In genomic region chr1:53361541-53361961, GRCh38 we compare ENCODE assay signal across 25 cellular contexts. TPM values are rescaled to one million over a fixed set of nuclear protein-coding genes. Genes with fewer than 3 reads are reported as not detected.
DNase-seq lines count a peak whose midpoint lies in the region; ATAC-seq and TF ChIP-seq lines count a peak whose summit lies in the region.
"Had no signal": no experiment of that assay in that cellular context is flagged by ENCODE, and none has a peak within 500 bp of the region (broad histone marks: within the 10 kb centered on the region; RNA-seq: fewer than 3 reads in every experiment).

No MANE protein-coding gene starts in this region.

- H3K27ac ChIP-seq in upper lobe of right lung, result no peak overlapping the region
- H3K27ac ChIP-seq: neutrophil had no signal

- H3K9me3 Mint-ChIP-seq in activated naive CD4-positive, alpha-beta T cell treated with anti-CD3 and anti-CD28 coated beads, Interleukin-2, amount 10 ng/mL, durations not matched to agents 7 days and 5 days, result peaks cover 8% of the 10 kb centered on the region
- peaks cover 6% of the 10 kb centered on the region for H3K9me3 Mint-ChIP-seq in activated naive CD4-positive, alpha-beta T cell treated with anti-CD3 and anti-CD28 coated beads for 36 hours
- peaks cover 17% of the 10 kb centered on the region for H3K9me3 Mint-ChIP-seq in chondrocyte (ENCODE audit: low read depth)
- H3K9me3 Mint-ChIP-seq in mesothelial cell of epicardium, result peaks cover 11% of the 10 kb centered on the region

- no peak for TF ChIP-seq CTCF in chondrocyte (IDR thresholded peaks at IDR 0.05)
- TF ChIP-seq CTCF in mesothelial cell of epicardium (IDR thresholded peaks at IDR 0.05; ENCODE audit: unreplicated experiment), result no peak
- no peak for TF ChIP-seq CTCF in upper lobe of right lung (IDR thresholded peaks at IDR 0.05)

- H3K4me1 Mint-ChIP-seq in activated naive CD4-positive, alpha-beta T cell treated with anti-CD3 and anti-CD28 coated beads, Interleukin-2, amount 10 ng/mL, durations not matched to agents 7 days and 5 days, result peaks cover 6% of the 10 kb centered on the region
- peaks cover 3% of the 10 kb centered on the region for H3K4me1 Mint-ChIP-seq in activated naive CD4-positive, alpha-beta T cell treated with anti-CD3 and anti-CD28 coated beads for 36 hours (ENCODE audit: low read depth)
- no peaks in the 10 kb centered on the region for H3K4me1 Mint-ChIP-seq in chondrocyte (ENCODE audit: low read depth)
- peaks cover 4% of the 10 kb centered on the region for H3K4me1 Mint-ChIP-seq in mesothelial cell of epicardium

- no peak overlapping the region for H3K4me3 Mint-ChIP-seq in activated naive CD4-positive, alpha-beta T cell treated with anti-CD3 and anti-CD28 coated beads, Interleukin-2, amount 10 ng/mL, durations not matched to agents 7 days and 5 days
- H3K4me3 Mint-ChIP-seq in activated naive CD4-positive, alpha-beta T cell treated with anti-CD3 and anti-CD28 coated beads for 36 hours, result no peak overlapping the region
- no peak overlapping the region for H3K4me3 Mint-ChIP-seq in chondrocyte (ENCODE audit: unreplicated experiment)
- H3K4me3 Mint-ChIP-seq in mesothelial cell of epicardium, result no peak overlapping the region
- H3K4me3 Mint-ChIP-seq: activated CD4-positive, alpha-beta T cell treated with anti-CD3 and anti-CD28 coated beads for 36 hours; stimulated activated naive CD8-positive, alpha-beta T cell treated with anti-CD3 and anti-CD28 coated beads, Interleukin-15, Interleukin-2, amounts not matched to agents 100 ng/mL and 50 ng/mL, for 24 hours; T-cell had no signal

- CTCF ChIA-PET in activated naive CD4-positive, alpha-beta T cell treated with anti-CD3 and anti-CD28 coated beads, Interleukin-2, amount 10 ng/mL, durations not matched to agents 7 days and 5 days (lab: Charles Lee), result interaction anchor here (1.1 kb wide), 1 partner anchor 14 kb away, joined by 3 read pairs; no protein-coding TSS in a partner anchor
- CTCF ChIA-PET in activated naive CD4-positive, alpha-beta T cell treated with anti-CD3 and anti-CD28 coated beads for 36 hours (lab: Charles Lee), result no interaction called here

- peaks cover 34% of the 10 kb centered on the region for H3K27me3 Mint-ChIP-seq in activated naive CD4-positive, alpha-beta T cell treated with anti-CD3 and anti-CD28 coated beads, Interleukin-2, amount 10 ng/mL, durations not matched to agents 7 days and 5 days
- no peaks in the 10 kb centered on the region for H3K27me3 Mint-ChIP-seq in activated naive CD4-positive, alpha-beta T cell treated with anti-CD3 and anti-CD28 coated beads for 36 hours (ENCODE audit: low read depth)
- peaks cover 10% of the 10 kb centered on the region for H3K27me3 Mint-ChIP-seq in chondrocyte (ENCODE audit: low read depth)
- no peaks in the 10 kb centered on the region for H3K27me3 Mint-ChIP-seq in mesothelial cell of epicardium (ENCODE audit: low read depth)
- H3K27me3 Mint-ChIP-seq: activated CD4-positive, alpha-beta T cell treated with anti-CD3 and anti-CD28 coated beads for 36 hours had no signal

- intact Hi-C loops in activated naive CD4-positive, alpha-beta T cell treated with anti-CD3 and anti-CD28 coated beads for 36 hours (cut with micrococcal nuclease), result no loop called here
- intact Hi-C loops in upper lobe of right lung (cut with DNase I), result no loop called here

- H3K36me3 Mint-ChIP-seq in activated naive CD4-positive, alpha-beta T cell treated with anti-CD3 and anti-CD28 coated beads, Interleukin-2, amount 10 ng/mL, durations not matched to agents 7 days and 5 days, result peaks cover 5% of the 10 kb centered on the region
- H3K36me3 Mint-ChIP-seq in activated naive CD4-positive, alpha-beta T cell treated with anti-CD3 and anti-CD28 coated beads for 36 hours (ENCODE audit: low read depth), result no peaks in the 10 kb centered on the region
- H3K36me3 Mint-ChIP-seq in chondrocyte (ENCODE audit: low read depth), result peaks cover 4% of the 10 kb centered on the region
- H3K36me3 Mint-ChIP-seq in mesothelial cell of epicardium, result no peaks in the 10 kb centered on the region

- H3K27ac Mint-ChIP-seq in activated naive CD4-positive, alpha-beta T cell treated with anti-CD3 and anti-CD28 coated beads, Interleukin-2, amount 10 ng/mL, durations not matched to agents 7 days and 5 days, result no peak overlapping the region
- no peak overlapping the region for H3K27ac Mint-ChIP-seq in activated naive CD4-positive, alpha-beta T cell treated with anti-CD3 and anti-CD28 coated beads for 36 hours
- H3K27ac Mint-ChIP-seq in chondrocyte (ENCODE audit: unreplicated experiment), result no peak overlapping the region
- H3K27ac Mint-ChIP-seq in mesothelial cell of epicardium, result no peak overlapping the region
- H3K27ac Mint-ChIP-seq: activated CD4-positive, alpha-beta T cell treated with anti-CD3 and anti-CD28 coated beads for 36 hours; stimulated activated naive CD8-positive, alpha-beta T cell treated with anti-CD3 and anti-CD28 coated beads, Interleukin-15, Interleukin-2, amounts not matched to agents 100 ng/mL and 50 ng/mL, for 24 hours; T-cell had no signal

- H3K4me1 ChIP-seq in upper lobe of right lung, result no peaks in the 10 kb centered on the region

- H3K27me3 ChIP-seq in upper lobe of right lung (no peaks in the 10 kb centered on the region), MG63 (no peaks in the 10 kb centered on the region)
- H3K27me3 ChIP-seq: neutrophil had no signal

- H3K4me3 ChIP-seq in upper lobe of right lung (no peak overlapping the region), MG63 (no peak overlapping the region)

- DNase-seq in activated naive CD4-positive, alpha-beta T cell treated with anti-CD3 and anti-CD28 coated beads, Interleukin-2, amount 10 ng/mL, durations not matched to agents 7 days and 5 days, result peak; percentile 14
- no peak for DNase-seq in activated naive CD4-positive, alpha-beta T cell treated with anti-CD3 and anti-CD28 coated beads for 36 hours
- peak; percentile 43 for DNase-seq in chondrocyte (ENCODE audit: low spot score)
- peak; percentile 1 to 25 for DNase-seq in mesothelial cell of epicardium (ENCODE audit: low spot score in 2 of 2, unreplicated experiment in 2 of 2)
- DNase-seq in upper lobe of right lung, result peak; percentile 60
- DNase-seq in MG63, result no peak
- DNase-seq: ACHN; activated CD4-positive, alpha-beta T cell treated with anti-CD3 and anti-CD28 coated beads for 36 hours; activated gamma-delta T cell treated with Interleukin-2 at 50 U/mL for 16 hours; amniotic stem cell; C1 segment of cervical spinal cord; Calu3; dermis blood vessel endothelial cell; KG1; left cardiac atrium; NCI-H1694; NCI-H2227 treated with DMSO at 0.1 percent for 48 hours; NCI-H748 treated with DMSO at 0.1 percent for 48 hours; PC-3; stimulated activated CD4-positive, alpha-beta T cell treated with anti-CD3 and anti-CD28 coated beads, Interleukin-4, amount 100 ng/mL, for 4 hours had no signal

- ATAC-seq in upper lobe of right lung, result peak; percentile 74
- ATAC-seq in GM19395 (IDR thresholded peaks at IDR 0.05; ENCODE audit: unreplicated experiment), result no peak
- no peak for ATAC-seq in HG03521 (IDR thresholded peaks at IDR 0.05; ENCODE audit: unreplicated experiment)
- ATAC-seq: activated CD4-positive, alpha-beta T cell treated with anti-CD3 and anti-CD28 coated beads for 36 hours; left cardiac atrium; PC-3; T-cell had no signal

- H3K36me3 ChIP-seq in upper lobe of right lung (no peaks in the 10 kb centered on the region), MG63 (no peaks in the 10 kb centered on the region)
- H3K36me3 ChIP-seq: neutrophil had no signal

- H3K9me3 ChIP-seq in upper lobe of right lung (no peaks in the 10 kb centered on the region), MG63 (peaks cover 14% of the 10 kb centered on the region)

RNA-seq across cellular contexts. Expression of gene LRP8, which starts 33.7 kb away (rescaled TPM):
- total RNA-seq in activated naive CD4-positive, alpha-beta T cell treated with anti-CD3 and anti-CD28 coated beads for 36 hours, result 10 to 100 TPM; 27.7 to 32.9 TPM
- total RNA-seq in chondrocyte, result 7.1 to 14.5 TPM (median 8.3 TPM) in 3 replicates
- 18.2 to 19.9 TPM (median 19.2 TPM) in 3 replicates for total RNA-seq in mesothelial cell of epicardium
- total RNA-seq in upper lobe of right lung, result 11.6 TPM
- total RNA-seq in MG63 (2014; rRNA removed; shearing (Covaris generic); ENCODE audit: low replicate concordance), result 12.4 and 16.1 TPM in 2 replicates

Comparison
In these comparisons a context has a peak if more than half of its experiments do, and no peak if none do; other contexts are left out.
1. DNase-seq: peak in activated naive CD4-positive, alpha-beta T cell treated with anti-CD3 and anti-CD28 coated beads, Interleukin-2, amount 10 ng/mL, durations not matched to agents 7 days and 5 days (single experiment), chondrocyte (single experiment), mesothelial cell of epicardium (2 of 2) and upper lobe of right lung (single experiment); none in activated naive CD4-positive, alpha-beta T cell treated with anti-CD3 and anti-CD28 coated beads for 36 hours (single experiment) and MG63 (single experiment).